In the genomic region with DNA sequence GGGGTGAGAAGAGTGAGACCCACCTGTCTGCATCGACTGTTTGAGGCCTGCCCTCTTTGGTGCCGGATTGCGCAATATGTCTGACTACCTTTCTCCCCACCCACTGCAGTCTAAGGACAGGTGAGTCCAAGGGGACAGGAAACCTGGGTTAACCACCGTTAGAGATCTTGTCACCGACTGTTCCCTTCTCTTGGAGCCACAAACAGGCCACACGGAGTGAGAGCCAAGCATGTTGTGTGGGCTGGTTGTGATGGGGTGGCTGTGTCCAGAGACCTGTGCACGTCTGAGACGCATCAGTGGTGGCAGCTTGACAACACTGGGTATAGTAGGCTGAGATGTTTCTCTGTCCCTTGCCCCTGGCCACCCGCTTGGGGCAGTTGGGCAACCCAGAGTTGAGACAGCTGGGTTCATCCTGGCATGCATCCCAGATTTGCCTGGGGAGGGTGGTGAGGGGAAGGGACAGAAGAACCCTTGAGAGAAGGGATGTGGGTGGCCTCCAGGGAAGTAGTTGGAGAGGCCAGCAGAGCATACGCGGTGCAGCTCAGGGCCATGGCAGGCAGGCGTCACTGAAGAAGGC, we compare ENCODE assay signal across 8 cellular contexts. TPM values are rescaled to one million over a fixed set of nuclear protein-coding genes. Genes with fewer than 3 reads are reported as not detected.
DNase-seq lines count a peak whose midpoint lies in the region; ATAC-seq, FAIRE-seq and TF ChIP-seq lines count a peak whose summit lies in the region.

No MANE protein-coding gene starts in this region.

- no peaks in the 10 kb centered on the region for H3K9me3 Mint-ChIP-seq in T-cell
- no peaks in the 10 kb centered on the region for H3K9me3 Mint-ChIP-seq in stimulated activated memory B cell treated with anti-CD40 and anti-IgM and Interleukin-4, amounts not matched to agents 10 μg/mL and 1 μg/mL and 100 μg/mL, for 72 hours

- ATAC-seq in T-cell (replicated peaks in 1 of 4) (peak; percentile 19 to 63 (median 33)), left ventricle myocardium superior (peak; percentile 69), HG02678 (IDR thresholded peaks at IDR 0.05; ENCODE audit: unreplicated experiment) (no peak), HG03097 (IDR thresholded peaks at IDR 0.05; ENCODE audit: low FRiP score, unreplicated experiment) (no peak), HG02642 (IDR thresholded peaks at IDR 0.05; ENCODE audit: poor library complexity, unreplicated experiment) (no peak)
- no peak for ATAC-seq in stimulated activated memory B cell treated with anti-CD40 and anti-IgM and Interleukin-4, amounts not matched to agents 10 μg/mL and 1 μg/mL and 100 μg/mL, for 72 hours

- TF ChIP-seq POLR2A in H54 (IDR thresholded peaks at IDR 0.05; ENCODE audit: low read depth, low read length) = no peak

- H3K36me3 Mint-ChIP-seq in T-cell = peaks cover 4% of the 10 kb centered on the region
- H3K36me3 Mint-ChIP-seq in stimulated activated memory B cell treated with anti-CD40 and anti-IgM and Interleukin-4, amounts not matched to agents 10 μg/mL and 1 μg/mL and 100 μg/mL, for 72 hours = peaks cover 12% of the 10 kb centered on the region

- CTCF ChIA-PET in T-cell (lab: Charles Lee) = no interaction called here

- DNase-seq in H54 (ENCODE audit: insufficient read length, low spot score) (peak; percentile 56), T-cell (peak in 2 of 34 experiments; percentile 11 to 12), left ventricle myocardium superior (peak; percentile 71), NCI-H1436 treated with DMSO at 0.1 percent for 48 hours (lab: John Stamatoyannopoulos, UW) (no peak)

- H3K4me1 Mint-ChIP-seq in T-cell = peaks cover 63 to 76% (median 73%) of the 10 kb centered on the region in 3 donors
- peaks cover 85% of the 10 kb centered on the region for H3K4me1 Mint-ChIP-seq in stimulated activated memory B cell treated with anti-CD40 and anti-IgM and Interleukin-4, amounts not matched to agents 10 μg/mL and 1 μg/mL and 100 μg/mL, for 72 hours

- H3K27me3 Mint-ChIP-seq in T-cell = no peaks in the 10 kb centered on the region
- H3K27me3 Mint-ChIP-seq in stimulated activated memory B cell treated with anti-CD40 and anti-IgM and Interleukin-4, amounts not matched to agents 10 μg/mL and 1 μg/mL and 100 μg/mL, for 72 hours = no peaks in the 10 kb centered on the region

- POLR2A ChIA-PET in T-cell (lab: Charles Lee) = no interaction called here

- H3K4me3 Mint-ChIP-seq in T-cell = peak overlapping the region in 1 of 3 donors; percentile 3
- H3K4me3 Mint-ChIP-seq in stimulated activated memory B cell treated with anti-CD40 and anti-IgM and Interleukin-4, amounts not matched to agents 10 μg/mL and 1 μg/mL and 100 μg/mL, for 72 hours = no peak overlapping the region

- FAIRE-seq in H54 (lab: Jason Lieb, UNC) = no peak

- intact Hi-C loops in left ventricle myocardium superior (cut with micrococcal nuclease) = no loop called here

- H3K27ac Mint-ChIP-seq in T-cell = peak overlapping the region; percentile 50 to 79
- peak overlapping the region; percentile 46 for H3K27ac Mint-ChIP-seq in stimulated activated memory B cell treated with anti-CD40 and anti-IgM and Interleukin-4, amounts not matched to agents 10 μg/mL and 1 μg/mL and 100 μg/mL, for 72 hours

RNA-seq across cellular contexts. Expression of a gene that starts 21.4 kb away (rescaled TPM):
- total RNA-seq in T-cell (100 to 1,000 TPM; 189 to 266 (median 247) TPM), left ventricle myocardium superior (335 TPM)

Comparison
In these comparisons a context has a peak if more than half of its experiments do, and no peak if none do; other contexts are left out.
1. ATAC-seq: peak in T-cell (4 of 4) and left ventricle myocardium superior (single experiment); none in stimulated activated memory B cell treated with anti-CD40 and anti-IgM and Interleukin-4, amounts not matched to agents 10 μg/mL and 1 μg/mL and 100 μg/mL, for 72 hours (single experiment), HG02678 (single experiment), HG03097 (single experiment) and HG02642 (single experiment).